1 cellular context compared by ENCODE assay signal in the genomic region with DNA sequence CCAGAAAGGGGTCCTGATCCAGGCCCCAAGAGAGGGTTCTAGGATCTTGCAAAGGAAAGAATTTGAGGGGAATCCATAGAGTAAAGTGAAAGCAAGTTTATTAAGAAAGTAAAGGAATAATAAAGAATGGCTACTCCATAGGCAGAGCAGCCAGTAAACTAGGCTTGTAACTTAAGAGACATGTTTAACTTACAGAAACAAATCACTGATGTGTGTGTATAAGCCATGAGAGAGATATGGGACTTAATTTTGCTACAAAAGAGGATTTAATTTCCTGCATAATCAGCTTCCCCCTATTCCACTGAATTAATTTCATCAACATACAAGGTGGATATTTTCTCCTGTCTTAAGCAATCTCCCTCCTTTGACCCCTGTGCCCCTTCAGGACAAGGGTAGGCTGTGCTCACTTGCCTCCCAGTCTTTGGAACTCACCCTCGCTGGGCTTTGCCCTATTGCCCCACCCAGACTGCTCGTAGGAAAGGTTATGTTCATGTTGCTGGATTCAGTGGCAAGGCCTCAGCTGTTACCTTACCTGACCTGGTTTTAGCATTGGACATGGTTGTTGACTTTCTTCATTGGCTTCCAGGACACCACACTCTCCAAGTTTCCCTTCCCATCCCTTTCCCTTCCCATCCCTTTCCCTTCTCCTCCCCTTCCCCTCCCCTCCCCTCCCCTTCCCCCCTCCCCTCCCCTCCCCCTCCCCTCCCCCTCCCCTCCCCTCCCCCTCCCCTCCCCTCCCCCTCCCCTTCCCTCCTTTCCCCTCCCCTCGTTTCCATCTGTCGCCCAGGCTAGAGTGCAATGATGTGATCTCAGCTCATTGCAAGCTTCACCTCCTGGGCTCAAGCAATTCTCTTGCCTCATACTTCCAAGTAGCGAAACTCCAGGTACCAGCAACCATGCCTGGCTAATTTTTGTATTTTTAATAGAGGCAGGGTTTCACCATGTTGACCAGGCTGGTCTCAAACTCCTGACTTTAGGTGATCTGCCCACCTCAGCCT.
A peak's percentile ranks its signal among the peaks of the same experiment; 100 is the strongest.
TF ChIP-seq lines count a peak whose summit lies in the region.

No MANE protein-coding gene starts in this region.

TF ChIP-seq in HepG2, 621 proteins besides CTCF, POLR2A, EP300 and RAD21 (continued from another document and continues in another):
- 0 out of 2 replicates have a peak, but pooled peaks have one; percentile 13 for TF ChIP-seq JUND (CRISPR knock-in tag; IDR thresholded peaks at IDR 0.05)
- TF ChIP-seq, protein P1, sequence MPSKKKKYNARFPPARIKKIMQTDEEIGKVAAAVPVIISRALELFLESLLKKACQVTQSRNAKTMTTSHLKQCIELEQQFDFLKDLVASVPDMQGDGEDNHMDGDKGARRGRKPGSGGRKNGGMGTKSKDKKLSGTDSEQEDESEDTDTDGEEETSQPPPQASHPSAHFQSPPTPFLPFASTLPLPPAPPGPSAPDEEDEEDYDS (CRISPR knock-in tag; IDR thresholded peaks at IDR 0.05): no peak
- no peak for TF ChIP-seq CENPX (CRISPR knock-in tag; IDR thresholded peaks at IDR 0.05)
- no peak for TF ChIP-seq ZNF770 (CRISPR knock-in tag; IDR thresholded peaks at IDR 0.05)
- TF ChIP-seq ZBTB39 (CRISPR knock-in tag; IDR thresholded peaks at IDR 0.05): no peak
- TF ChIP-seq RORA (CRISPR knock-in tag; IDR thresholded peaks at IDR 0.05): no peak
- TF ChIP-seq ZNF251 (CRISPR knock-in tag; IDR thresholded peaks at IDR 0.05): no peak
- TF ChIP-seq, protein P2, sequence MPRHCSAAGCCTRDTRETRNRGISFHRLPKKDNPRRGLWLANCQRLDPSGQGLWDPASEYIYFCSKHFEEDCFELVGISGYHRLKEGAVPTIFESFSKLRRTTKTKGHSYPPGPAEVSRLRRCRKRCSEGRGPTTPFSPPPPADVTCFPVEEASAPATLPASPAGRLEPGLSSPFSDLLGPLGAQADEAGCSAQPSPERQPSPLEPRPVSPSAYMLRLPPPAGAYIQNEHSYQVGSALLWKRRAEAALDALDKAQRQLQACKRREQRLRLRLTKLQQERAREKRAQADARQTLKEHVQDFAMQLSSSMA (CRISPR knock-in tag; IDR thresholded peaks at IDR 0.05): no peak
- peak; percentile 64; the same call in 1 of the 2 replicates for TF ChIP-seq HMG20A (CRISPR knock-in tag; IDR thresholded peaks at IDR 0.05; ENCODE audit: borderline replicate concordance)
- no peak for TF ChIP-seq PLRG1 (conservative IDR thresholded peaks at IDR 0.05)
- peak; percentile 75; the same call in 1 of the 2 replicates for TF ChIP-seq MIER3 (CRISPR knock-in tag; IDR thresholded peaks at IDR 0.05; ENCODE audit: borderline replicate concordance)
- TF ChIP-seq FOXA3 (CRISPR knock-in tag; IDR thresholded peaks at IDR 0.05): peak; percentile 88
- no peak for TF ChIP-seq ZNF142 (CRISPR knock-in tag; IDR thresholded peaks at IDR 0.05)
- no peak for TF ChIP-seq TAF1 (CRISPR knock-in tag; IDR thresholded peaks at IDR 0.05)
- no peak for TF ChIP-seq THAP8 (CRISPR knock-in tag; IDR thresholded peaks at IDR 0.05; ENCODE audit: borderline replicate concordance)
- TF ChIP-seq ZNF550 (CRISPR knock-in tag; IDR thresholded peaks at IDR 0.05; ENCODE audit: borderline replicate concordance): no peak
- TF ChIP-seq NFKB2 (CRISPR knock-in tag; IDR thresholded peaks at IDR 0.05; ENCODE audit: borderline replicate concordance): no peak
- TF ChIP-seq DMAP1 (CRISPR knock-in tag; IDR thresholded peaks at IDR 0.05): no peak
- TF ChIP-seq MED8 (CRISPR knock-in tag; IDR thresholded peaks at IDR 0.05; ENCODE audit: insufficient replicate concordance): no peak
- no peak for TF ChIP-seq SRY (CRISPR knock-in tag; IDR thresholded peaks at IDR 0.05)
- TF ChIP-seq ZNF558 (CRISPR knock-in tag; IDR thresholded peaks at IDR 0.05; ENCODE audit: borderline replicate concordance): no peak
- TF ChIP-seq CEBPZ (IDR thresholded peaks at IDR 0.05; ENCODE audit: low read length): no peak
- no peak for TF ChIP-seq ZNF709 (CRISPR knock-in tag; IDR thresholded peaks at IDR 0.05)
- TF ChIP-seq XRCC5 (optimal IDR thresholded peaks at IDR 0.05; ENCODE audit: low read length): no peak
- no peak for TF ChIP-seq SIX1 (CRISPR knock-in tag; IDR thresholded peaks at IDR 0.05; ENCODE audit: borderline replicate concordance)
- no peak for TF ChIP-seq ELF1 (CRISPR knock-in tag; IDR thresholded peaks at IDR 0.05)
- TF ChIP-seq BCLAF1 (IDR thresholded peaks at IDR 0.05): no peak
- TF ChIP-seq CENPBD1 (CRISPR knock-in tag; IDR thresholded peaks at IDR 0.05; ENCODE audit: borderline replicate concordance, low read depth): no peak
- TF ChIP-seq SMYD3 (CRISPR knock-in tag; IDR thresholded peaks at IDR 0.05): peak; percentile 19; the same call in 1 of the 2 replicates
- TF ChIP-seq TSC22D2 (CRISPR knock-in tag; IDR thresholded peaks at IDR 0.05; ENCODE audit: borderline replicate concordance): no peak
- TF ChIP-seq, protein P3, sequence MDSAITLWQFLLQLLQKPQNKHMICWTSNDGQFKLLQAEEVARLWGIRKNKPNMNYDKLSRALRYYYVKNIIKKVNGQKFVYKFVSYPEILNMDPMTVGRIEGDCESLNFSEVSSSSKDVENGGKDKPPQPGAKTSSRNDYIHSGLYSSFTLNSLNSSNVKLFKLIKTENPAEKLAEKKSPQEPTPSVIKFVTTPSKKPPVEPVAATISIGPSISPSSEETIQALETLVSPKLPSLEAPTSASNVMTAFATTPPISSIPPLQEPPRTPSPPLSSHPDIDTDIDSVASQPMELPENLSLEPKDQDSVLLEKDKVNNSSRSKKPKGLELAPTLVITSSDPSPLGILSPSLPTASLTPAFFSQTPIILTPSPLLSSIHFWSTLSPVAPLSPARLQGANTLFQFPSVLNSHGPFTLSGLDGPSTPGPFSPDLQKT (CRISPR knock-in tag; IDR thresholded peaks at IDR 0.05; ENCODE audit: borderline replicate concordance): no peak
- TF ChIP-seq FOXP1 (IDR thresholded peaks at IDR 0.05): no peak
- peak; percentile 67 for TF ChIP-seq FOXP1 (CRISPR knock-in tag; IDR thresholded peaks at IDR 0.05)
- no peak for TF ChIP-seq ATF1 (CRISPR knock-in tag; IDR thresholded peaks at IDR 0.05)
- no peak for TF ChIP-seq ZNF672 (CRISPR knock-in tag; IDR thresholded peaks at IDR 0.05)
